1 cellular context compared by ENCODE assay signal in genomic region chr1:208163542-208163941, GRCh38.
TF ChIP-seq lines count a peak whose summit lies in the region.

No MANE protein-coding gene starts in this region.

TF ChIP-seq in HepG2, 621 proteins besides CTCF, POLR2A, EP300 and RAD21 (continued from another document):
- no peak for TF ChIP-seq ZMAT3 (CRISPR knock-in tag; conservative IDR thresholded peaks at IDR 0.05)
- peak; percentile 53; the same call in 1 of the 2 replicates for TF ChIP-seq SAP130 (CRISPR knock-in tag; IDR thresholded peaks at IDR 0.05; ENCODE audit: low read depth)
- 0 out of 2 replicates have a peak, but pooled peaks have one; percentile 29 for TF ChIP-seq THAP11 (CRISPR knock-in tag; IDR thresholded peaks at IDR 0.05)
- TF ChIP-seq SOX13 (IDR thresholded peaks at IDR 0.05) = no peak
- peak in 1 of 2 experiments; percentile 75; a peak in 1 of 4 replicates for TF ChIP-seq SOX13 (CRISPR knock-in tag; conservative IDR thresholded peaks at IDR 0.05 in 1 of 2, IDR thresholded peaks at IDR 0.05 in 1 of 2)
- TF ChIP-seq ZNF775 (CRISPR knock-in tag; IDR thresholded peaks at IDR 0.05; ENCODE audit: borderline replicate concordance) = no peak
- no peak for TF ChIP-seq ZNF207 (IDR thresholded peaks at IDR 0.05; ENCODE audit: borderline replicate concordance)
- TF ChIP-seq RXRB (CRISPR knock-in tag; IDR thresholded peaks at IDR 0.05; ENCODE audit: borderline replicate concordance) = peak; percentile 34; the same call in 1 of the 2 replicates
- TF ChIP-seq ZNF263 (CRISPR knock-in tag; IDR thresholded peaks at IDR 0.05) = 0 out of 2 replicates have a peak, but pooled peaks have one; percentile 24
- peak; percentile 77 for TF ChIP-seq CEBPB (IDR thresholded peaks at IDR 0.05; ENCODE audit: borderline replicate concordance, low read depth, low read length)
- TF ChIP-seq ZNF687 (CRISPR knock-in tag; IDR thresholded peaks at IDR 0.05) = 0 out of 2 replicates have a peak, but pooled peaks have one; percentile 26
- 0 out of 2 replicates have a peak, but pooled peaks have one; percentile 14 for TF ChIP-seq ZFP91 (CRISPR knock-in tag; IDR thresholded peaks at IDR 0.05; ENCODE audit: borderline replicate concordance)
- peak; percentile 63 for TF ChIP-seq FOXO1 (CRISPR knock-in tag; IDR thresholded peaks at IDR 0.05)
- peak; percentile 69; the same call in 1 of the 2 replicates for TF ChIP-seq EHMT2 (IDR thresholded peaks at IDR 0.05; ENCODE audit: borderline replicate concordance, low read depth, low read length)
- 0 out of 2 replicates have a peak, but pooled peaks have one; percentile 17 for TF ChIP-seq MIXL1 (CRISPR knock-in tag; IDR thresholded peaks at IDR 0.05)
- TF ChIP-seq FOXA1 (IDR thresholded peaks at IDR 0.05) = no peak
- TF ChIP-seq FOXA1 (CRISPR knock-in tag; IDR thresholded peaks at IDR 0.05) = peak; percentile 63
- no peak for TF ChIP-seq BRCA1 (CRISPR knock-in tag; IDR thresholded peaks at IDR 0.05)
- TF ChIP-seq ZGPAT (CRISPR knock-in tag; IDR thresholded peaks at IDR 0.05) = peak; percentile 51; the same call in 1 of the 2 replicates
- TF ChIP-seq GATAD2A (CRISPR knock-in tag; IDR thresholded peaks at IDR 0.05) = peak; percentile 74
- peak; percentile 66; the same call in 1 of the 2 replicates for TF ChIP-seq ZNF710 (CRISPR knock-in tag; IDR thresholded peaks at IDR 0.05; ENCODE audit: borderline replicate concordance)
- TF ChIP-seq ZSCAN22 (CRISPR knock-in tag; IDR thresholded peaks at IDR 0.05) = no peak
- no peak for TF ChIP-seq SOX6 (IDR thresholded peaks at IDR 0.05)
- peak; percentile 80 for TF ChIP-seq SOX6 (CRISPR knock-in tag; IDR thresholded peaks at IDR 0.05)
- 0 out of 2 replicates have a peak, but pooled peaks have one; percentile 21 for TF ChIP-seq POGZ (CRISPR knock-in tag; IDR thresholded peaks at IDR 0.05)
- peak; percentile 88 for TF ChIP-seq HNF4A (CRISPR knock-in tag; IDR thresholded peaks at IDR 0.05)
- TF ChIP-seq KLF13 (CRISPR knock-in tag; IDR thresholded peaks at IDR 0.05) = no peak
- TF ChIP-seq ZSCAN9 (CRISPR knock-in tag; IDR thresholded peaks at IDR 0.05; ENCODE audit: borderline replicate concordance) = 0 out of 2 replicates have a peak, but pooled peaks have one; percentile 43
- TF ChIP-seq FOXC1 (CRISPR knock-in tag; IDR thresholded peaks at IDR 0.05; ENCODE audit: borderline replicate concordance) = no peak
- TF ChIP-seq POGK (CRISPR knock-in tag; conservative IDR thresholded peaks at IDR 0.05) = 0 out of 2 replicates have a peak, but pooled peaks have one; percentile 31
- TF ChIP-seq SOX5 (CRISPR knock-in tag; IDR thresholded peaks at IDR 0.05; ENCODE audit: borderline replicate concordance) = peak; percentile 63
- 0 out of 2 replicates have a peak, but pooled peaks have one; percentile 71 for TF ChIP-seq ZNF44 (CRISPR knock-in tag; IDR thresholded peaks at IDR 0.05)
- no peak for TF ChIP-seq FOXP1 (IDR thresholded peaks at IDR 0.05)
- TF ChIP-seq FOXP1 (CRISPR knock-in tag; IDR thresholded peaks at IDR 0.05) = 0 out of 2 replicates have a peak, but pooled peaks have one; percentile 42
- peak; percentile 53; the same call in 1 of the 2 replicates for TF ChIP-seq MIER2 (CRISPR knock-in tag; IDR thresholded peaks at IDR 0.05)
